ENCODE assay signal across 1 cellular context in genomic region chr11:83070878-83071640, GRCh38.
TF ChIP-seq lines count a peak whose summit lies in the region.

No MANE protein-coding gene starts in this region.

TF ChIP-seq in HCT116, 20 proteins besides CTCF, POLR2A, EP300 and RAD21 (continued from another document):
- TF ChIP-seq, protein P1, sequence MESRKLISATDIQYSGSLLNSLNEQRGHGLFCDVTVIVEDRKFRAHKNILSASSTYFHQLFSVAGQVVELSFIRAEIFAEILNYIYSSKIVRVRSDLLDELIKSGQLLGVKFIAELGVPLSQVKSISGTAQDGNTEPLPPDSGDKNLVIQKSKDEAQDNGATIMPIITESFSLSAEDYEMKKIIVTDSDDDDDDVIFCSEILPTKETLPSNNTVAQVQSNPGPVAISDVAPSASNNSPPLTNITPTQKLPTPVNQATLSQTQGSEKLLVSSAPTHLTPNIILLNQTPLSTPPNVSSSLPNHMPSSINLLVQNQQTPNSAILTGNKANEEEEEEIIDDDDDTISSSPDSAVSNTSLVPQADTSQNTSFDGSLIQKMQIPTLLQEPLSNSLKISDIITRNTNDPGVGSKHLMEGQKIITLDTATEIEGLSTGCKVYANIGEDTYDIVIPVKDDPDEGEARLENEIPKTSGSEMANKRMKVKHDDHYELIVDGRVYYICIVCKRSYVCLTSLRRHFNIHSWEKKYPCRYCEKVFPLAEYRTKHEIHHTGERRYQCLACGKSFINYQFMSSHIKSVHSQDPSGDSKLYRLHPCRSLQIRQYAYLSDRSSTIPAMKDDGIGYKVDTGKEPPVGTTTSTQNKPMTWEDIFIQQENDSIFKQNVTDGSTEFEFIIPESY (IDR thresholded peaks at IDR 0.05; ENCODE audit: extremely low read depth, insufficient replicate concordance, low read length), result no peak
- TF ChIP-seq FOSL1 (IDR thresholded peaks at IDR 0.05; ENCODE audit: low read depth) (no peak), ELF1 (IDR thresholded peaks at IDR 0.05; ENCODE audit: borderline replicate concordance, low read depth) (no peak), EZH2 (IDR thresholded peaks at IDR 0.05) (no peak), ZFX (IDR thresholded peaks at IDR 0.05) (no peak)
